Comparison of ENCODE assay signal across 21 cellular contexts in the genomic region with DNA sequence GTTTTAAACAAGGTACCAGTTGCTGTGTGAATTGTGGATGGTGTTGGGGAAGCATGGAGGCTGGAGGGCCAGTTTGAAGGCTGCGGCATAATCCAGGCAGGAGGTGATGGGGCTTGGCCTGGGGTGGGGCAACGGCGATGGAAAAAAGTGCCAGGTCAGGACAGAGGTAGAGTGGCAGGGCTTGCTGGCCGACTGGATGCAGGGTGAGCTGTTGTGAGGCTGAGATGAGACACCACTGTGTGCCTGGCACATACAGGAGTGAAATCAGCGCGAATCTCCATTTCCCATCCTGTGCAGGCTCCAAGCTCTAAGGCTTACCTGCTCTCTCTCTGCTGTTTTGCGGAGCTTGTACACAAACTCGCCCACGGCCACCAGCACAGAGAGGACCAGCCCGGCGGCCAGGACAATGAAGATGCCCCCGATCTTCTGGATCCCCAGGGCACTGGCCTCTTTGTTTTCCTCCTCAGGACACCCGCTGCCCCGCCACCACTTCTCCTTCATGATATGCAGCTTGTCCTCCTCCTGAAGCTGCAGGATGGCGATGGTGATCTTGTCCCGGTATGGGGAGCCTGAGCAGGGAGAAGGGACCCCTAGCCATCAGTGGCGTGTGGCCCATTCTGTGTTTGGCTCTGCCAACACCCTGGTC.
"Had no signal": no experiment of that assay in that cellular context is flagged by ENCODE, and none has a peak within 500 bp of the region (broad histone marks: within the 10 kb centered on the region; RNA-seq: fewer than 3 reads in every experiment).

No MANE protein-coding gene starts in this region.

- H3K36me3 Mint-ChIP-seq: natural killer cell had no signal

- H3K9me3 ChIP-seq: right lobe of liver, suprapubic skin, vagina had no signal

- H3K27ac Mint-ChIP-seq: memory B cell; natural killer cell; progenitor cell of endocrine pancreas; stimulated activated naive CD8-positive, alpha-beta T cell treated with anti-CD3 and anti-CD28 coated beads, Interleukin-15, amount 100 ng/mL, for 72 hours had no signal

- H3K4me3 ChIP-seq: dorsolateral prefrontal cortex, lung, right lobe of liver, suprapubic skin, vagina had no signal

- H3K4me1 Mint-ChIP-seq: memory B cell; natural killer cell; stimulated activated naive CD8-positive, alpha-beta T cell treated with anti-CD3 and anti-CD28 coated beads, Interleukin-15, amount 100 ng/mL, for 72 hours had no signal

- H3K27me3 Mint-ChIP-seq: stimulated activated naive CD8-positive, alpha-beta T cell treated with anti-CD3 and anti-CD28 coated beads, Interleukin-15, amount 100 ng/mL, for 72 hours had no signal

- H3K9me3 Mint-ChIP-seq: natural killer cell; stimulated activated naive CD8-positive, alpha-beta T cell treated with anti-CD3 and anti-CD28 coated beads, Interleukin-15, amount 100 ng/mL, for 72 hours had no signal

- FAIRE-seq: frontal cortex, keratinocyte, small intestine had no signal

- H3K4me3 Mint-ChIP-seq: memory B cell; natural killer cell; stimulated activated naive CD8-positive, alpha-beta T cell treated with anti-CD3 and anti-CD28 coated beads, Interleukin-15, amount 100 ng/mL, for 72 hours had no signal

- H3K36me3 ChIP-seq: right lobe of liver, suprapubic skin, vagina had no signal

- ATAC-seq: left lobe of liver; natural killer cell; right lobe of liver; stimulated activated naive CD8-positive, alpha-beta T cell treated with anti-CD3 and anti-CD28 coated beads, Interleukin-15, amount 100 ng/mL, for 72 hours had no signal

- H3K4me1 ChIP-seq: parathyroid adenoma, right lobe of liver, suprapubic skin, vagina had no signal

- H3K9ac ChIP-seq: parathyroid adenoma had no signal

- DNase-seq: dorsolateral prefrontal cortex; effector CD4-positive, alpha-beta T cell; natural killer cell; small intestine; stimulated activated CD4-positive, alpha-beta T cell treated with anti-CD3 and anti-CD28 coated beads, Interleukin-12 subunit alpha, Interleukin-12 subunit beta, amount 100 ng/mL, for 4 hours; stimulated activated CD4-positive, alpha-beta T cell treated with anti-CD3 and anti-CD28 coated beads, Interleukin-1b, Interleukin-23, amount 100 ng/mL, for 48 hours; stimulated activated CD4-positive, alpha-beta T cell treated with anti-CD3 and anti-CD28 coated beads, Interleukin-4, amount 100 ng/mL, for 1 hour; stimulated activated CD8-positive, alpha-beta memory T cell treated with anti-CD3 and anti-CD28 coated beads, Interleukin-4, amount 100 ng/mL, for 48 hours; stimulated activated naive CD4-positive, alpha-beta T cell; stimulated activated naive CD8-positive, alpha-beta T cell treated with anti-CD3 and anti-CD28 coated beads, Interleukin-15, amount 100 ng/mL, for 72 hours; trophoblast cell had no signal

- H3K27ac ChIP-seq: parathyroid adenoma, right lobe of liver, suprapubic skin, vagina had no signal
